In the genomic region with DNA sequence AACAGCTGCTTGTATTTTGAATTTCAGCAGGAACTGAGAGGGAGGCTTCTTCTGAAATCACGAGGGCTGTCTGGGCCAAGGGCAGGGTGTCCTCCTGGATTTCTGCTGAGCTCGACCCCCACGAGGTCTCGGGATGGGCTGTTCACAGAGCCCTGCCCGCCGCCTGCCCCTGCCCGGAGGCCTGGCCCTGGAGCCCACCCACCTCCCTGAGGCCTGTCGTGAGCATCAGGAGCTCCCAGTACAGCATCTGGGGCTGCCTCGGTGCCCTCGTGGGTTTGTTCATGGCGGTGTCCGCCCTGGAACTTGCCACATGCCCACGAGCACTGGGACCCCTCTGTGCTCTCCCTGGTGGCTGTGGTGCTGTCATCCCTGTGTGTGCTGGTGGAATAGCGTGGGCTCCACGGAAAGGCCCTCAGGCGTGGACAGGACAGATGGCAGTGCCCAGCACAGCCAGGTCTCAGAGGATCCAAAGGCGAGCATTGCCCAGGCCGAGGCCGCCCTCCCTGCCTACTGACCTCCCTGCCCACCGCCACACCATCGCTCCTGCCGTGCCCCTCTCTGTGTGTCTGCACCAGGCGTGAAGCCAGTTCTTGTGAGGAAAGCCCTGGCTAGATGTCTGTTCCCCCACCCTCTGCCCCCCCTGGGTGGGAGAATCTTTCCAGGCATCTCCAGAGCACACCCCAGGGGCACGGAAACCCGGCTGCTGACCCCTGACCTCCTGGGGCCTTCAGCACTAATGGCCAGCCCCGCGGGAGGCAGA, we compare ENCODE assay signal across 1 cellular context.
TF ChIP-seq lines count a peak whose summit lies in the region.

No MANE protein-coding gene starts in this region.

TF ChIP-seq in K562, 482 proteins besides CTCF, POLR2A, EP300 and RAD21:
- TF ChIP-seq NFIX (CRISPR knock-in tag; IDR thresholded peaks at IDR 0.05; ENCODE audit: low read depth) (no peak), C11orf30 (IDR thresholded peaks at IDR 0.05; ENCODE audit: low read depth) (peak; percentile 1; the same call in 1 of the 2 replicates)
